In the genomic region with DNA sequence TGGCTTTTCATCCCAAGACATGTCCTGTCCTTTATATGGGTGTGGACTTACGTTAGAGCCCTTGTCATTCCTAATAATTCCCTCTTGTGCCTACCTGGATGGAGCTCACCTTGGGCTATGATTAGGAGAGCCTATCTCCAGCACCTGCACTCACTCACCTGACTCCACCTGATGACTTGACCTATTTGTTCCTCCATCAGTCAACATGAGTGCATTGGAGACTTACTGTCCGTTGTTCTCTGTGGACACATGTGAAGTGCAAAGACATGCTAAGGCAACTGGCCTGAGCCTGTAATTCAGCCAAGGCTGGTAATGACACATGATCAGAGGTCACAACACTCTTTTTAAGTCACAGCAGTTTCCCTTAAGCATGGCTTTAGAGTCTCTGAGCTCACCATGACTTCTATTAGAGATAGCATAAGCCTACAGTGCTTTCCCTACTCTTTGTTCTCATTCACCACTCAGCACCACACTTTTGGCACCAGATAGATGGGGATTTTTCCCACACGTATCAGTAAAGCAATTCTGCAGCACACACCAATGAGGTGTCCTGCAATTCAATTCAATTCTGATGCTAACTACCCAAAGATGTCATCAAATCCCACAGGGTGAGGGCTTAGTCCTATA, we compare ENCODE assay signal across 12 cellular contexts. TPM values are rescaled to one million over a fixed set of nuclear protein-coding genes. Genes with fewer than 3 reads are reported as not detected.
"Had no signal": no experiment of that assay in that cellular context is flagged by ENCODE, and none has a peak within 500 bp of the region (broad histone marks: within the 10 kb centered on the region; RNA-seq: fewer than 3 reads in every experiment).

No MANE protein-coding gene starts in this region.

- H3K4me1 ChIP-seq: HAP-1 had no signal

- FAIRE-seq: H1, H54 had no signal

- H3K4me3 ChIP-seq: GM23248, GM23338, HAP-1 had no signal

- H3K36me3 ChIP-seq: HAP-1 had no signal

- ATAC-seq: GM23338, HCT116 had no signal

- H3K27ac ChIP-seq: GM23248 had no signal

- DNase-seq: GM23248, GOT3, H7, H9, HCEC 1CT, HFFc6 had no signal

RNA-seq across cellular contexts. Expression of a gene that starts 9.4 kb away (rescaled TPM):
- total RNA-seq: H4 had no signal
- polyA plus RNA-seq: GM23248, GM23338 had no signal
